18 cellular contexts compared by ENCODE assay signal in genomic region chr2:110746586-110747521, GRCh38. TPM values are rescaled to one million over a fixed set of nuclear protein-coding genes. Genes with fewer than 3 reads are reported as not detected.
DNase-seq lines count a peak whose midpoint lies in the region; ATAC-seq and TF ChIP-seq lines count a peak whose summit lies in the region.
"Had no signal": no experiment of that assay in that cellular context is flagged by ENCODE, and none has a peak within 500 bp of the region (broad histone marks: within the 10 kb centered on the region; RNA-seq: fewer than 3 reads in every experiment).

No MANE protein-coding gene starts in this region.

- no peaks in the 10 kb centered on the region for H4K20me1 ChIP-seq in PC-3 (ENCODE audit: low read length)

- peak; percentile 37 for DNase-seq in Jurkat, Clone E6-1 (ENCODE audit: low read depth, low spot score)
- DNase-seq in PC-3 (no peak), esophagus muscularis mucosa (ENCODE audit: extremely low spot score) (peak; percentile 64), transverse colon (no peak), DMS53 treated with DMSO at 0.1 percent for 48 hours (lab: John Stamatoyannopoulos, UW; ENCODE audit: unreplicated experiment) (no peak), T-helper 9 cell (no peak)
- DNase-seq: ACHN; AML-193; CD4-positive, alpha-beta T cell; NCI-H1092; NCI-H146; NCI-H2081; NCI-H748 treated with DMSO at 0.1 percent for 48 hours; SHP77 treated with DMSO at 0.1 percent for 48 hours had no signal

- CTCF ChIA-PET in PC-3 (lab: Charles Lee) = no interaction called here

- peak overlapping the region; percentile 72 for H3K27ac ChIP-seq in C4-2B
- H3K27ac ChIP-seq in PC-3 (ENCODE audit: low read length) = peak overlapping the region; percentile 89
- H3K27ac ChIP-seq in esophagus muscularis mucosa (replicated peaks in 1 of 4) = no peak overlapping the region
- H3K27ac ChIP-seq in transverse colon = no peak overlapping the region

- H3K9ac ChIP-seq in PC-3 (ENCODE audit: low read length) = 0 out of 2 replicates have a peak overlapping the region, but pooled peaks have one; percentile 1

- no peaks in the 10 kb centered on the region for H3K9me2 ChIP-seq in PC-3 (replicated peaks; ENCODE audit: low read length)

- H3K4me1 ChIP-seq in PC-3 (ENCODE audit: insufficient read depth, low read length) (peaks cover 68% of the 10 kb centered on the region), esophagus muscularis mucosa (no peaks in the 10 kb centered on the region), transverse colon (no peaks in the 10 kb centered on the region)

- peak overlapping the region; percentile 40 for H3K4me3 ChIP-seq in Jurkat, Clone E6-1 (ENCODE audit: low read length)
- H3K4me3 ChIP-seq in PC-3 (ENCODE audit: low read length) = no peak overlapping the region
- no peak overlapping the region for H3K4me3 ChIP-seq in esophagus muscularis mucosa
- no peak overlapping the region for H3K4me3 ChIP-seq in transverse colon

- BruUV-seq in PC-3 (replicated peaks; lab: Mats Ljungman, UMichigan) = TSS peak; percentile 40

- POLR2A ChIA-PET in PC-3 (lab: Charles Lee; ENCODE audit: unreplicated experiment) = no interaction called here

- H3K27me3 ChIP-seq in PC-3 (ENCODE audit: low read length) (no peaks in the 10 kb centered on the region), esophagus muscularis mucosa (peaks cover 0 to 39% (median 1%) of the 10 kb centered on the region in 4 donors), transverse colon (peaks cover 18% of the 10 kb centered on the region)

- no peak for TF ChIP-seq POLR2A in esophagus muscularis mucosa (IDR thresholded peaks at IDR 0.05; ENCODE audit: low read depth)
- no peak for TF ChIP-seq POLR2A in transverse colon (IDR thresholded peaks at IDR 0.05)

- no peaks in the 10 kb centered on the region for H3K9me3 ChIP-seq in PC-3 (ENCODE audit: low read length)
- no peaks in the 10 kb centered on the region for H3K9me3 ChIP-seq in esophagus muscularis mucosa
- no peaks in the 10 kb centered on the region for H3K9me3 ChIP-seq in transverse colon

- peak; percentile 41 for ATAC-seq in PC-3
- ATAC-seq: HCT116 had no signal

- intact Hi-C loops in PC-3 (cut with micrococcal nuclease) (no loop called here), esophagus muscularis mucosa (cut with DNase I) (no loop called here), transverse colon (cut with DNase I; ENCODE audit: low total_unique reads) (no loop called here)

- H3K4me2 ChIP-seq in PC-3 (ENCODE audit: low read length) = peak overlapping the region; percentile 80

- H3K36me3 ChIP-seq in PC-3 (ENCODE audit: low read depth, low read length) = no peaks in the 10 kb centered on the region
- H3K36me3 ChIP-seq in esophagus muscularis mucosa = no peaks in the 10 kb centered on the region
- H3K36me3 ChIP-seq in transverse colon = no peaks in the 10 kb centered on the region

- in situ Hi-C loops in transverse colon (cut with MboI; ENCODE audit: low pct_ligation_motif_present in 1 of 4, low pct_unique_long_range_greater_than_20kb in 1 of 4, low sequenced_read_pairs in 3 of 4) = no loop called here

- TF ChIP-seq EP300 in esophagus muscularis mucosa (IDR thresholded peaks at IDR 0.05) (no peak), transverse colon (IDR thresholded peaks at IDR 0.05; ENCODE audit: low read depth) (no peak)

- TF ChIP-seq CTCF in C4-2B (conservative IDR thresholded peaks at IDR 0.05) (no peak), PC-3 (conservative IDR thresholded peaks at IDR 0.05; ENCODE audit: low read depth, low read length) (no peak), esophagus muscularis mucosa (IDR thresholded peaks at IDR 0.05) (no peak), transverse colon (IDR thresholded peaks at IDR 0.05) (no peak)

- peaks cover 69% of the 10 kb centered on the region for H3K79me2 ChIP-seq in PC-3 (ENCODE audit: low read length)

- H3F3A ChIP-seq in PC-3 (ENCODE audit: low read length, unreplicated experiment) = no peaks in the 10 kb centered on the region

- WGBS in esophagus muscularis mucosa = 92% methylated on average over 14 of the region's 14 CpGs
- 87 to 100% methylated on average over 1 to 14 of the region's 14 CpGs for WGBS in transverse colon (ENCODE audit: low coverage in 1 of 2), 2 donors

- H2AFZ ChIP-seq in PC-3 (ENCODE audit: low read length) = no peak overlapping the region

RNA-seq across cellular contexts. Expression of gene ACOXL, which starts 14.5 kb away (rescaled TPM):
- not detected for polyA plus RNA-seq in Jurkat, Clone E6-1 (2012; ENCODE audit: insufficient read depth, insufficient read length)
- total RNA-seq in PC-3 (2014; rRNA removed) (15.5 and 16.3 TPM in 2 replicates), esophagus muscularis mucosa (not detected), transverse colon (1 to 10 TPM in 2 of 4 donors, under 1 TPM in 1, not detected in 1; 0.55 to 5.2 (median 1.1) TPM)
- total RNA-seq: CD4-positive, alpha-beta T cell; MCF 10A; NCI-H460 had no signal

Comparison
In these comparisons a context has a peak if more than half of its experiments do, and no peak if none do; other contexts are left out.
1. H3K27ac ChIP-seq: peak in C4-2B (single experiment) and PC-3 (single experiment); none in esophagus muscularis mucosa (0 of 4) and transverse colon (0 of 4).
2. DNase-seq: peak in Jurkat, Clone E6-1 (single experiment) and esophagus muscularis mucosa (single experiment); none in PC-3 (single experiment), transverse colon (single experiment), DMS53 treated with DMSO at 0.1 percent for 48 hours (single experiment) and T-helper 9 cell (single experiment).